In genomic region chr4:53014368-53014767, GRCh38 we compare ENCODE assay signal across 18 cellular contexts.
DNase-seq lines count a peak whose midpoint lies in the region; ATAC-seq, FAIRE-seq and TF ChIP-seq lines count a peak whose summit lies in the region.
"Had no signal": no experiment of that assay in that cellular context is flagged by ENCODE, and none has a peak within 500 bp of the region (broad histone marks: within the 10 kb centered on the region; RNA-seq: fewer than 3 reads in every experiment).

No MANE protein-coding gene starts in this region.

- no peaks in the 10 kb centered on the region for H3K36me3 ChIP-seq in GM23248 (ENCODE audit: low read depth)
- H3K36me3 ChIP-seq in ascending aorta = no peaks in the 10 kb centered on the region
- no peaks in the 10 kb centered on the region for H3K36me3 ChIP-seq in pancreas
- H3K36me3 ChIP-seq: BE2C, SJSA1 had no signal

- WGBS in GM23248 (ENCODE audit: low coverage in 1 of 2, low lambda C conversion rate in 2 of 2, missing lambda C conversion rate in 2 of 2), 2 experiments = 76 to 85% methylated on average over 2 of the region's 2 CpGs
- 49 to 56% methylated on average over 2 of the region's 2 CpGs for WGBS in pancreas, 2 donors

- in situ Hi-C loops in GM23248 (cut with MboI) = loop anchor here (10.0 to 25.0 kb wide), 4 partner anchors 348 to 1210 kb away; partner anchors contain the start of genes PDGFRA and SCFD2

- H3K27me3 ChIP-seq in GM23248 (replicated peaks; ENCODE audit: insufficient read depth) (no peaks in the 10 kb centered on the region), ascending aorta (no peaks in the 10 kb centered on the region), pancreas (no peaks in the 10 kb centered on the region)
- H3K27me3 ChIP-seq: BE2C, SJSA1 had no signal

- peaks cover 34% of the 10 kb centered on the region for H3F3A ChIP-seq in GM23248 (ENCODE audit: insufficient read depth)

- ATAC-seq in pancreas = peak in 3 of 4 donors; percentile 20 to 57 (median 24)
- ATAC-seq: CD8-positive, alpha-beta T cell had no signal

- peak overlapping the region; percentile 8 for H3K4me2 ChIP-seq in GM23248 (ENCODE audit: unreplicated experiment)

- H4K20me1 ChIP-seq in GM23248 (ENCODE audit: insufficient read depth) = no peaks in the 10 kb centered on the region

- H3K4me3 ChIP-seq in GM23248 = no peak overlapping the region
- no peak overlapping the region for H3K4me3 ChIP-seq in ascending aorta
- H3K4me3 ChIP-seq in fibroblast of villous mesenchyme (ENCODE audit: low read depth, low read length) = no peak overlapping the region
- no peak overlapping the region for H3K4me3 ChIP-seq in pancreas
- H3K4me3 ChIP-seq: SJSA1 had no signal

- peak overlapping the region; percentile 33; the same call in 1 of the 2 replicates for H3K9ac ChIP-seq in GM23248

- DNase-seq in GM23248 (no peak), ascending aorta (ENCODE audit: low spot score in 2 of 2) (no peak), fibroblast of villous mesenchyme (ENCODE audit: low read depth) (peak; percentile 28), pancreas (no peak), iPS-NIHi11 (ENCODE audit: low spot score) (no peak), midbrain (lab: John Stamatoyannopoulos, UW) (no peak), NCI-H2029 treated with DMSO at 0.1 percent for 48 hours (lab: John Stamatoyannopoulos, UW) (no peak)
- no peak for DNase-seq in activated CD4-positive, CD25-positive, alpha-beta regulatory T cell (lab: John Stamatoyannopoulos, UW)
- DNase-seq: BE2C; CD8-positive, alpha-beta T cell; DND-41; GDM1; NCI-H1417; NCI-H1930; NCI-H526 had no signal

- H3K27ac ChIP-seq in GM23248 (peak overlapping the region; percentile 28), ascending aorta (peak overlapping the region; percentile 24 to 27), pancreas (no peak overlapping the region)
- H3K27ac ChIP-seq: RWPE1, SJSA1 had no signal

- no peaks in the 10 kb centered on the region; the same call in 1 of the 2 replicates for H3K79me2 ChIP-seq in GM23248 (ENCODE audit: insufficient read depth)

- no peaks in the 10 kb centered on the region for H3K9me2 ChIP-seq in GM23248 (ENCODE audit: insufficient read depth)

- peaks cover 67% of the 10 kb centered on the region for H3K4me1 ChIP-seq in GM23248 (ENCODE audit: insufficient read depth)
- H3K4me1 ChIP-seq in ascending aorta = peaks cover 0 to 42% of the 10 kb centered on the region in 2 donors
- H3K4me1 ChIP-seq in pancreas = peaks cover 17 to 54% (median 48%) of the 10 kb centered on the region in 3 donors

- no peak for FAIRE-seq in pancreas (lab: Jason Lieb, UNC)
- FAIRE-seq: D721Med had no signal

- intact Hi-C loops in ascending aorta (cut with DNase I) = loop anchor here (2.0 to 10.0 kb wide), 3 partner anchors 363 to 1214 kb away; partner anchors contain the start of genes FIP1L1 and PDGFRA
- intact Hi-C loops in pancreas (cut with DNase I) = no loop called here

- H3K9me3 ChIP-seq in GM23248 (ENCODE audit: low read depth) = no peaks in the 10 kb centered on the region
- no peaks in the 10 kb centered on the region for H3K9me3 ChIP-seq in ascending aorta
- H3K9me3 ChIP-seq in pancreas = no peaks in the 10 kb centered on the region
- H3K9me3 ChIP-seq: BE2C, SJSA1 had no signal

- no peak overlapping the region for H2AFZ ChIP-seq in GM23248

- TF ChIP-seq CTCF in ascending aorta (IDR thresholded peaks at IDR 0.05) (no peak), fibroblast of villous mesenchyme (IDR thresholded peaks at IDR 0.05; ENCODE audit: insufficient read depth, low read depth, low read length) (no peak), pancreas (IDR thresholded peaks at IDR 0.05) (no peak)

Comparison
In these comparisons a context has a peak if more than half of its experiments do, and no peak if none do; other contexts are left out.
1. H3K27ac ChIP-seq: peak in GM23248 (single experiment) and ascending aorta (2 of 2); none in pancreas (0 of 4).